10 cellular contexts compared by ENCODE assay signal in the genomic region with DNA sequence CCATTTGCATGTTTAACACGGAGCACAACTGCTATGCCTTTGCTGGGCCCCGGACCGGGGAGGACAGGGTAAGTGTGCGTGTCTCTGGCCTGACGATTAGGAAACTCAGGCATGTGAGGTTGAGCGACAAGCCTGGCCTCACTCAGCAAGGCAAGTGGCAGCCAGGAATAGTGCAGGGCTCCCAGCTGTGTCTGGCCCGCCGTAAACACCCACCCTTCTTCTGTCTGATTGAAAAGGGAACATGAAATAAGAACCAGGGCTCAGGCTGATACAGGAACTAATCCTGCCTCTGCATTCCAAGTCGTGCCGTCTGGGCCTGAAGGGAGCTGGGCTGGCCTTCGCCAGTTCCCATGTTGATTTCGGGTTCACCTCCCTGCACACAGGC. TPM values are rescaled to one million over a fixed set of nuclear protein-coding genes. Genes with fewer than 3 reads are reported as not detected.
DNase-seq lines count a peak whose midpoint lies in the region; ATAC-seq and TF ChIP-seq lines count a peak whose summit lies in the region.
"Had no signal": no experiment of that assay in that cellular context is flagged by ENCODE, and none has a peak within 500 bp of the region (broad histone marks: within the 10 kb centered on the region; RNA-seq: fewer than 3 reads in every experiment).

No MANE protein-coding gene starts in this region.

- H3K4me1 ChIP-seq in OCI-LY7 (ENCODE audit: insufficient read depth, low read length, poor library complexity, severe bottlenecking) (peaks cover 64% of the 10 kb centered on the region), gastroesophageal sphincter (peaks cover 0 to 19% (median 6%) of the 10 kb centered on the region in 3 donors)

- H3K27me3 Mint-ChIP-seq in progenitor cell of endocrine pancreas: no peaks in the 10 kb centered on the region

- ATAC-seq in gastroesophageal sphincter (peak; percentile 40), sciatic nerve (peak; percentile 35), GM21737 (IDR thresholded peaks at IDR 0.05; ENCODE audit: unreplicated experiment) (no peak)

- H3K9me3 ChIP-seq in OCI-LY7 (ENCODE audit: low read length): no peaks in the 10 kb centered on the region
- H3K9me3 ChIP-seq in gastroesophageal sphincter: no peaks in the 10 kb centered on the region
- H3K9me3 ChIP-seq: thoracic aorta had no signal

- H3K9me3 Mint-ChIP-seq in progenitor cell of endocrine pancreas (ENCODE audit: low read depth): no peaks in the 10 kb centered on the region

- 47% methylated on average over 3 of the region's 12 CpGs; no CpG with 5 or more reads in 1 of the 2 donors for WGBS in gastroesophageal sphincter (ENCODE audit: low coverage in 1 of 2), 2 donors

- H3K4me1 Mint-ChIP-seq in progenitor cell of endocrine pancreas (ENCODE audit: low read depth): no peaks in the 10 kb centered on the region

- intact Hi-C loops in OCI-LY7 (cut with micrococcal nuclease; ENCODE audit: unreplicated experiment): loop anchor here (5.0 kb wide), 1 partner anchor 423 kb away; no protein-coding TSS in a partner anchor
- intact Hi-C loops in sciatic nerve (cut with DNase I): no loop called here

- TF ChIP-seq POLR2A in GM15510 (IDR thresholded peaks at IDR 0.05; ENCODE audit: borderline replicate concordance, extremely low read depth, insufficient read length) (peak; percentile 26), gastroesophageal sphincter (IDR thresholded peaks at IDR 0.05) (no peak)

- no peak for TF ChIP-seq EP300 in gastroesophageal sphincter (IDR thresholded peaks at IDR 0.05)

- no peaks in the 10 kb centered on the region for H3K9me2 ChIP-seq in OCI-LY7 (ENCODE audit: insufficient read depth, low read length)

- H4K20me1 ChIP-seq in OCI-LY7 (ENCODE audit: insufficient read depth, low read length): no peaks in the 10 kb centered on the region

- no peaks in the 10 kb centered on the region for H3K36me3 Mint-ChIP-seq in progenitor cell of endocrine pancreas (ENCODE audit: insufficient read depth)

- no peak overlapping the region for H3K27ac Mint-ChIP-seq in progenitor cell of endocrine pancreas

- no peak for TF ChIP-seq CTCF in OCI-LY7 (conservative IDR thresholded peaks at IDR 0.05; ENCODE audit: low read length)
- no peak for TF ChIP-seq CTCF in gastroesophageal sphincter (IDR thresholded peaks at IDR 0.05)
- TF ChIP-seq CTCF in progenitor cell of endocrine pancreas (IDR thresholded peaks at IDR 0.05; ENCODE audit: unreplicated experiment): no peak

- no peak overlapping the region for H3K4me3 Mint-ChIP-seq in progenitor cell of endocrine pancreas (ENCODE audit: low read depth)

- H3K79me2 ChIP-seq in OCI-LY7 (ENCODE audit: insufficient read depth, low read depth, low read length): no peaks in the 10 kb centered on the region

- H3K27ac ChIP-seq in OCI-LY7 (ENCODE audit: low read depth, low read length, poor library complexity, severe bottlenecking) (peak overlapping the region; percentile 94), gastroesophageal sphincter (peak overlapping the region in 1 of 4 donors; percentile 69)

- no peaks in the 10 kb centered on the region for H3K27me3 ChIP-seq in gastroesophageal sphincter

- H3K36me3 ChIP-seq in OCI-LY7 (ENCODE audit: insufficient read depth, low read length) (peaks cover 19% of the 10 kb centered on the region; the same call in 1 of the 2 replicates), gastroesophageal sphincter (no peaks in the 10 kb centered on the region)
- H3K36me3 ChIP-seq: thoracic aorta had no signal

- H2AFZ ChIP-seq in OCI-LY7 (ENCODE audit: low read length): peak overlapping the region; percentile 75; the same call in 1 of the 2 replicates

- peak overlapping the region; percentile 71 for H3K4me2 ChIP-seq in OCI-LY7 (ENCODE audit: low read length)

- CTCF ChIA-PET in OCI-LY7 (lab: Charles Lee; ENCODE audit: unreplicated experiment): interaction anchor here (1.3 kb wide), 1 partner anchor 37 kb away, joined by 3 read pairs; no protein-coding TSS in a partner anchor

- POLR2A ChIA-PET in OCI-LY7 (lab: Charles Lee): interaction anchor here (0.5 to 6.9 kb wide), 5 partner anchors 10 to 424 kb away, joined by 4 to 132 read pairs (median 6); a partner anchor contains a TSS

- no TSS peak for BruUV-seq in OCI-LY7 (replicated peaks; lab: Mats Ljungman, UMichigan)

- H3K4me3 ChIP-seq in OCI-LY7 (ENCODE audit: low read depth, low read length, poor library complexity, severe bottlenecking): peak overlapping the region; percentile 41
- H3K4me3 ChIP-seq in gastroesophageal sphincter: no peak overlapping the region
- H3K4me3 ChIP-seq: thoracic aorta had no signal

- DNase-seq in OCI-LY7 (ENCODE audit: low spot score) (peak; percentile 82), sciatic nerve (ENCODE audit: low spot score) (peak; percentile 63), retina (no peak), iPS-NIHi11 (ENCODE audit: low spot score) (no peak), progenitor cell of endocrine pancreas (ENCODE audit: low spot score, unreplicated experiment) (no peak)
- DNase-seq: effector memory CD4-positive, alpha-beta T cell had no signal

RNA-seq across cellular contexts. Expression of a gene that starts 22.2 kb away (rescaled TPM):
- 17.8 and 25.0 TPM in 2 replicates for total RNA-seq in OCI-LY7 (2014; rRNA removed; shearing (Covaris generic))
- 35.0 and 38.4 TPM in 2 replicates for total RNA-seq in OCI-LY7 (2022)
- total RNA-seq in gastroesophageal sphincter: 1 to 10 TPM in 3 of 4 donors, under 1 TPM in 1; 0.78 to 5.4 (median 2.9) TPM
- 4.2 TPM for total RNA-seq in sciatic nerve
- 1.9 and 2.0 TPM in 2 replicates for total RNA-seq in progenitor cell of endocrine pancreas

RNA-seq across cellular contexts. Expression of a gene that starts 35.4 kb away (rescaled TPM):
- 0.16 and 0.46 TPM in 2 replicates for total RNA-seq in OCI-LY7 (2014; rRNA removed; shearing (Covaris generic))
- 0.11 and 0.28 TPM in 2 replicates for total RNA-seq in OCI-LY7 (2022)
- 10 to 100 TPM in 3 of 4 donors, 1 to 10 TPM in 1; 9.7 to 21.1 (median 12.0) TPM for total RNA-seq in gastroesophageal sphincter
- 8.6 TPM for total RNA-seq in sciatic nerve
- total RNA-seq in progenitor cell of endocrine pancreas: 3.6 TPM in 2 replicates

Comparison
In these comparisons a context has a peak if more than half of its experiments do, and no peak if none do; other contexts are left out.
1. DNase-seq: peak in OCI-LY7 (single experiment) and sciatic nerve (single experiment); none in retina (single experiment), iPS-NIHi11 (single experiment) and progenitor cell of endocrine pancreas (single experiment).